Comparison of ENCODE assay signal across 11 cellular contexts in the genomic region with DNA sequence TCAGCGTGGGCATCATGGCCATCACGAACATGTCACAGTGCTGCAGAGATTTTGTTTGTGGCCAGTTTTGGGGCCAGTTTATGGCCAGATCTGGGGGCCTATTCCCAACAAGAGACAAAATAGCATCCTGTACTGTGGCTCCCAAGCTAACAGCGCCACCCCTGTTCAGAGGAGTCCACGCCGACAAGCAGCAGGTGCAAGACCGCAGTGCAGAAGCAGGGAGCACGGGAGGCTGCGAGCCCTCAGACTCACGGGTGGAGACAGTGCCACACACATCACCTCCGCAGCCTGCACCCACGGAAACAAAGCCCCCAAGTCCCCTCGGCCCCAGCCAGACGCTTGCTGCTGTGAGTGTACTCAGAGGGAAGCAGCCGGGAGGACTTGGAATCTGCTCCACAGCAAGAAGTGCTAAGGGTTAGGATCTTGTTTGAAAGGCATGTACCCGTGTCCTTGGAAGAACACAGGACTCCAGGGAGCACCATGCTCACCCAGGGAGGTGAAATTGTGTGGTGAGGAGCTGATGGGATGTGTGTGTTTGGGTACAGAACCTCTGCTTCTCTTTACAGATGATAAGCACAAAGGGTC. TPM values are rescaled to one million over a fixed set of nuclear protein-coding genes. Genes with fewer than 3 reads are reported as not detected.
DNase-seq lines count a peak whose midpoint lies in the region; ATAC-seq and TF ChIP-seq lines count a peak whose summit lies in the region.
"Had no signal": no experiment of that assay in that cellular context is flagged by ENCODE, and none has a peak within 500 bp of the region (broad histone marks: within the 10 kb centered on the region; RNA-seq: fewer than 3 reads in every experiment).

No MANE protein-coding gene starts in this region.

- H3K4me1 ChIP-seq in OCI-LY1 (ENCODE audit: insufficient read depth, low read length, severe bottlenecking) = no peaks in the 10 kb centered on the region

- no peaks in the 10 kb centered on the region for H3K79me2 ChIP-seq in OCI-LY1 (ENCODE audit: insufficient read depth, low read length)

- DNase-seq in activated naive CD4-positive, alpha-beta T cell treated with Interleukin-2 at 50 U/mL for 16 hours = peak; percentile 21
- no peak for DNase-seq in activated naive CD4-positive, alpha-beta T cell (lab: John Stamatoyannopoulos, UW)
- DNase-seq in dermis blood vessel endothelial cell = peak; percentile 29
- peak; percentile 28 for DNase-seq in stimulated activated naive CD8-positive, alpha-beta T cell treated with anti-CD3 and anti-CD28 coated beads, Interleukin-15, Interleukin-2, amounts not matched to agents 100 U/mL and 50 U/mL, for 24 hours
- no peak for DNase-seq in GDM1 (lab: John Stamatoyannopoulos, UW)
- DNase-seq in OCI-M2 (lab: John Stamatoyannopoulos, UW; ENCODE audit: unreplicated experiment) = no peak
- DNase-seq in superior temporal gyrus (ENCODE audit: extremely low spot score) = no peak
- DNase-seq: HCEC 1CT, NCI-H2029 had no signal

- no peaks in the 10 kb centered on the region for H4K20me1 ChIP-seq in OCI-LY1 (ENCODE audit: insufficient read depth, low read length)

- H3K4me3 ChIP-seq in OCI-LY1 (ENCODE audit: low read depth, low read length, poor library complexity, severe bottlenecking) = no peak overlapping the region

- H3K4me2 ChIP-seq in OCI-LY1 (ENCODE audit: low read length) = no peak overlapping the region

- TF ChIP-seq CTCF in OCI-LY1 (IDR thresholded peaks at IDR 0.05; ENCODE audit: low read length) = peak; percentile 51

- no peak overlapping the region for H3K9ac ChIP-seq in OCI-LY1 (ENCODE audit: low read length)

- no peaks in the 10 kb centered on the region for H3K9me3 ChIP-seq in OCI-LY1 (ENCODE audit: low read length)

- peak; percentile 66 for ATAC-seq in stimulated activated naive CD8-positive, alpha-beta T cell treated with anti-CD3 and anti-CD28 coated beads, Interleukin-15, Interleukin-2, amounts not matched to agents 100 U/mL and 50 U/mL, for 24 hours
- ATAC-seq: esophagus mucosa had no signal

- no peaks in the 10 kb centered on the region for H3K36me3 ChIP-seq in OCI-LY1 (ENCODE audit: insufficient read depth, low read length)

- peaks cover 3% of the 10 kb centered on the region; the same call in 1 of the 2 replicates for H3K27me3 ChIP-seq in OCI-LY1 (ENCODE audit: insufficient read depth, low read length)

- H3K9me2 ChIP-seq in OCI-LY1 (ENCODE audit: low read depth, low read length) = no peaks in the 10 kb centered on the region

- H2AFZ ChIP-seq in OCI-LY1 (ENCODE audit: low read length) = no peak overlapping the region

- H3K27ac ChIP-seq in OCI-LY1 (ENCODE audit: low read depth, low read length, poor library complexity, severe bottlenecking) = no peak overlapping the region

- H3F3A ChIP-seq in OCI-LY1 (ENCODE audit: insufficient read depth, low read length) = no peaks in the 10 kb centered on the region

RNA-seq across cellular contexts. Expression of a gene that starts 7.1 kb away (rescaled TPM):
- 0.09 and 0.68 TPM in 2 replicates for total RNA-seq in dermis blood vessel endothelial cell
- total RNA-seq: esophagus mucosa had no signal

RNA-seq across cellular contexts. Expression of a gene that starts 34.0 kb away (rescaled TPM):
- 33.9 and 40.7 TPM in 2 replicates for total RNA-seq in dermis blood vessel endothelial cell

Comparison
In these comparisons a context has a peak if more than half of its experiments do, and no peak if none do; other contexts are left out.
1. DNase-seq: peak in activated naive CD4-positive, alpha-beta T cell treated with Interleukin-2 at 50 U/mL for 16 hours (single experiment), dermis blood vessel endothelial cell (single experiment) and stimulated activated naive CD8-positive, alpha-beta T cell treated with anti-CD3 and anti-CD28 coated beads, Interleukin-15, Interleukin-2, amounts not matched to agents 100 U/mL and 50 U/mL, for 24 hours (single experiment); none in activated naive CD4-positive, alpha-beta T cell (0 of 4), GDM1 (single experiment), OCI-M2 (single experiment) and superior temporal gyrus (single experiment).